ENCODE assay signal across 1 cellular context in the genomic region with DNA sequence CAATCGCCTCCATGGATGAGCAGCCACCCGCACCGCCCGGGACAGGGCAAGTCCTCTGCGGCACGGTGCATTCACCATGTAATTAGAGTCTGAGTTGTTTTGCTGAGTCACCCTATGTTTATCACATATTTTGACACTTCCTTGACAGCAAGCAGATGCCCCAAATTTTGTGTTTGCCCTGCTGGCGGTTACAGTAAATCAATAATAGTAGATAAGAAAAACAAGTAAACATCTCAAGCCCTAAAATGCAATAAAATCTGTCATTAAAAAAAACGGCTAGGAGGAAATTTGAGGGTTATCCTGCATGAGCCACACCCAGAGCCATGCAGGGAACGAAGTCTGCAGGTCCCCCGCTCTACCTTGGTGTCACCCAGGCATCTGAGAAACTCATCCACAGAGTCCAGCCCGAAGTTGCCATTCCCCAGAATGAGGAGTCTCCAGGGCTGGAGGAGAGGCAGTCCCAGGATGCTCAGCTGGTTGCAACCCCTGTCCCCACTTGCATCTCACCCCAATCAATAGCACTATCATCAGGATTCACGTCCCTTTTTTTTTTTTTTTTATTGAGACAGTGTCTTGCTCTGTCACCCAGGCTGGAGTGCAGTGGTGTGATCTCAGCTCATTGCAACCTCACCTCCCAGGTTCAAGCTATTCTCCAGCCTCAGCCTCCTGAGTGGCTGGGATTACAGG.
TF ChIP-seq lines count a peak whose summit lies in the region.

No MANE protein-coding gene starts in this region.

TF ChIP-seq in K562, 482 proteins besides CTCF, POLR2A, EP300 and RAD21 (continued from another document):
- TF ChIP-seq, protein P1, sequence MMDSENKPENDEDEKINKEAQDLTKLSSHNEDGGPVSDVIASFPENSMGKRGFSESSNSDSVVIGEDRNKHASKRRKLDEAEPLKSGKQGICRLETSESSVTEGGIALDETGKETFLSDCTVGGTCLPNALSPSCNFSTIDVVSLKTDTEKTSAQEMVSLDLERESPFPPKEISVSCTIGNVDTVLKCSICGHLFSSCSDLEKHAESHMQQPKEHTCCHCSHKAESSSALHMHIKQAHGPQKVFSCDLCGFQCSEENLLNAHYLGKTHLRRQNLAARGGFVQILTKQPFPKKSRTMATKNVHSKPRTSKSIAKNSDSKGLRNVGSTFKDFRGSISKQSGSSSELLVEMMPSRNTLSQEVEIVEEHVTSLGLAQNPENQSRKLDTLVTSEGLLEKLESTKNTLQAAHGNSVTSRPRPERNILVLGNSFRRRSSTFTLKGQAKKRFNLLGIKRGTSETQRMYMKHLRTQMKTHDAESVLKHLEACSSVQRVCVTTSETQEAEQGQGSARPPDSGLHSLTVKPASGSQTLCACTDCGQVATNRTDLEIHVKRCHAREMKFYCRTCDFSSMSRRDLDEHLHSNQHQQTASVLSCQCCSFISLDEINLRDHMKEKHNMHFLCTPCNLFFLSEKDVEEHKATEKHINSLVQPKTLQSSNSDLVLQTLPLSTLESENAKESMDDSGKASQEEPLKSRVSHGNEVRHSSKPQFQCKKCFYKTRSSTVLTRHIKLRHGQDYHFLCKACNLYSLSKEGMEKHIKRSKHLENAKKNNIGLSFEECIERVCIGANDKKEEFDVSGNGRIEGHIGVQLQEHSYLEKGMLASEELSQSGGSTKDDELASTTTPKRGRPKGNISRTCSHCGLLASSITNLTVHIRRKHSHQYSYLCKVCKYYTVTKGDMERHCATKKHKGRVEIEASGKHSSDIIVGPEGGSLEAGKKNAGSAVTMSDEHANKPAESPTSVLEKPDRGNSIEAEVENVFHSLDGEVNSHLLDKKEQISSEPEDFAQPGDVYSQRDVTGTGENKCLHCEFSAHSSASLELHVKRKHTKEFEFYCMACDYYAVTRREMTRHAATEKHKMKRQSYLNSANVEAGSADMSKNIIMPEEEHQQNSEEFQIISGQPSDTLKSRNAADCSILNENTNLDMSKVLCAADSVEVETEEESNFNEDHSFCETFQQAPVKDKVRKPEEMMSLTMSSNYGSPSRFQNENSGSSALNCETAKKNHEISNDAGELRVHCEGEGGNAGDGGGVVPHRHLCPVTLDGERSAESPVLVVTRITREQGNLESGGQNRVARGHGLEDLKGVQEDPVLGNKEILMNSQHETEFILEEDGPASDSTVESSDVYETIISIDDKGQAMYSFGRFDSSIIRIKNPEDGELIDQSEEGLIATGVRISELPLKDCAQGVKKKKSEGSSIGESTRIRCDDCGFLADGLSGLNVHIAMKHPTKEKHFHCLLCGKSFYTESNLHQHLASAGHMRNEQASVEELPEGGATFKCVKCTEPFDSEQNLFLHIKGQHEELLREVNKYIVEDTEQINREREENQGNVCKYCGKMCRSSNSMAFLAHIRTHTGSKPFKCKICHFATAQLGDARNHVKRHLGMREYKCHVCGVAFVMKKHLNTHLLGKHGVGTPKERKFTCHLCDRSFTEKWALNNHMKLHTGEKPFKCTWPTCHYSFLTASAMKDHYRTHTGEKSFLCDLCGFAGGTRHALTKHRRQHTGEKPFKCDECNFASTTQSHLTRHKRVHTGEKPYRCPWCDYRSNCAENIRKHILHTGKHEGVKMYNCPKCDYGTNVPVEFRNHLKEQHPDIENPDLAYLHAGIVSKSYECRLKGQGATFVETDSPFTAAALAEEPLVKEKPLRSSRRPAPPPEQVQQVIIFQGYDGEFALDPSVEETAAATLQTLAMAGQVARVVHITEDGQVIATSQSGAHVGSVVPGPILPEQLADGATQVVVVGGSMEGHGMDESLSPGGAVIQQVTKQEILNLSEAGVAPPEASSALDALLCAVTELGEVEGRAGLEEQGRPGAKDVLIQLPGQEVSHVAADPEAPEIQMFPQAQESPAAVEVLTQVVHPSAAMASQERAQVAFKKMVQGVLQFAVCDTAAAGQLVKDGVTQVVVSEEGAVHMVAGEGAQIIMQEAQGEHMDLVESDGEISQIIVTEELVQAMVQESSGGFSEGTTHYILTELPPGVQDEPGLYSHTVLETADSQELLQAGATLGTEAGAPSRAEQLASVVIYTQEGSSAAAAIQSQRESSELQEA (IDR thresholded peaks at IDR 0.05; ENCODE audit: low read depth) = no peak
- TF ChIP-seq PCBP1 (IDR thresholded peaks at IDR 0.05; ENCODE audit: low read depth, low read length, poor library complexity, severe bottlenecking) = no peak
- TF ChIP-seq, protein P2, sequence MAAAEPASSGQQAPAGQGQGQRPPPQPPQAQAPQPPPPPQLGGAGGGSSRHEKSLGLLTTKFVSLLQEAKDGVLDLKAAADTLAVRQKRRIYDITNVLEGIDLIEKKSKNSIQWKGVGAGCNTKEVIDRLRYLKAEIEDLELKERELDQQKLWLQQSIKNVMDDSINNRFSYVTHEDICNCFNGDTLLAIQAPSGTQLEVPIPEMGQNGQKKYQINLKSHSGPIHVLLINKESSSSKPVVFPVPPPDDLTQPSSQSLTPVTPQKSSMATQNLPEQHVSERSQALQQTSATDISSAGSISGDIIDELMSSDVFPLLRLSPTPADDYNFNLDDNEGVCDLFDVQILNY (CRISPR knock-in tag; IDR thresholded peaks at IDR 0.05) = no peak
- TF ChIP-seq RHOXF2B (CRISPR knock-in tag; conservative IDR thresholded peaks at IDR 0.05) = no peak
- no peak for TF ChIP-seq SRF (CRISPR knock-in tag; IDR thresholded peaks at IDR 0.05)
- TF ChIP-seq, protein P3, sequence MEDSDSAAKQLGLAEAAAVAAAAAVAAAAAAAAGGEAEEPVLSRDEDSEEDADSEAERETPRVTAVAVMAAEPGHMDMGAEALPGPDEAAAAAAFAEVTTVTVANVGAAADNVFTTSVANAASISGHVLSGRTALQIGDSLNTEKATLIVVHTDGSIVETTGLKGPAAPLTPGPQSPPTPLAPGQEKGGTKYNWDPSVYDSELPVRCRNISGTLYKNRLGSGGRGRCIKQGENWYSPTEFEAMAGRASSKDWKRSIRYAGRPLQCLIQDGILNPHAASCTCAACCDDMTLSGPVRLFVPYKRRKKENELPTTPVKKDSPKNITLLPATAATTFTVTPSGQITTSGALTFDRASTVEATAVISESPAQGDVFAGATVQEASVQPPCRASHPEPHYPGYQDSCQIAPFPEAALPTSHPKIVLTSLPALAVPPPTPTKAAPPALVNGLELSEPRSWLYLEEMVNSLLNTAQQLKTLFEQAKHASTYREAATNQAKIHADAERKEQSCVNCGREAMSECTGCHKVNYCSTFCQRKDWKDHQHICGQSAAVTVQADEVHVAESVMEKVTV (CRISPR knock-in tag; IDR thresholded peaks at IDR 0.05) = no peak
- TF ChIP-seq ZNF717 (CRISPR knock-in tag; IDR thresholded peaks at IDR 0.05) = no peak
- TF ChIP-seq LEF1 (IDR thresholded peaks at IDR 0.05) = 0 out of 2 replicates have a peak, but pooled peaks have one; percentile 67
- TF ChIP-seq RBM25 (IDR thresholded peaks at IDR 0.05; ENCODE audit: low read depth, low read length, severe bottlenecking) = no peak
- no peak for TF ChIP-seq ZFP30 (CRISPR knock-in tag; IDR thresholded peaks at IDR 0.05; ENCODE audit: borderline replicate concordance)
- no peak for TF ChIP-seq ZNF41 (CRISPR knock-in tag; conservative IDR thresholded peaks at IDR 0.05)
- TF ChIP-seq SOX6 (IDR thresholded peaks at IDR 0.05) = peak; percentile 75
- TF ChIP-seq NR1H2 (CRISPR knock-in tag; IDR thresholded peaks at IDR 0.05) = no peak
- no peak for TF ChIP-seq PPARD (CRISPR knock-in tag; IDR thresholded peaks at IDR 0.05)
- TF ChIP-seq DMBX1 (CRISPR knock-in tag; IDR thresholded peaks at IDR 0.05; ENCODE audit: borderline replicate concordance) = no peak
- no peak for TF ChIP-seq SMAD2 (IDR thresholded peaks at IDR 0.05; ENCODE audit: low read depth, low read length)
- TF ChIP-seq, protein P4, sequence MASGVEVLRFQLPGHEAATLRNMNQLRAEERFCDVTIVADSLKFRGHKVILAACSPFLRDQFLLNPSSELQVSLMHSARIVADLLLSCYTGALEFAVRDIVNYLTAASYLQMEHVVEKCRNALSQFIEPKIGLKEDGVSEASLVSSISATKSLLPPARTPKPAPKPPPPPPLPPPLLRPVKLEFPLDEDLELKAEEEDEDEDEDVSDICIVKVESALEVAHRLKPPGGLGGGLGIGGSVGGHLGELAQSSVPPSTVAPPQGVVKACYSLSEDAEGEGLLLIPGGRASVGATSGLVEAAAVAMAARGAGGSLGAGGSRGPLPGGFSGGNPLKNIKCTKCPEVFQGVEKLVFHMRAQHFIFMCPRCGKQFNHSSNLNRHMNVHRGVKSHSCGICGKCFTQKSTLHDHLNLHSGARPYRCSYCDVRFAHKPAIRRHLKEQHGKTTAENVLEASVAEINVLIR (CRISPR knock-in tag; IDR thresholded peaks at IDR 0.05) = no peak
- no peak for TF ChIP-seq ETS2 (tag; IDR thresholded peaks at IDR 0.05; ENCODE audit: borderline replicate concordance, poor library complexity, severe bottlenecking)
- no peak for TF ChIP-seq DNMT1 (IDR thresholded peaks at IDR 0.05)
- TF ChIP-seq SMARCE1 (IDR thresholded peaks at IDR 0.05) = peak; percentile 93
- TF ChIP-seq, protein P5, sequence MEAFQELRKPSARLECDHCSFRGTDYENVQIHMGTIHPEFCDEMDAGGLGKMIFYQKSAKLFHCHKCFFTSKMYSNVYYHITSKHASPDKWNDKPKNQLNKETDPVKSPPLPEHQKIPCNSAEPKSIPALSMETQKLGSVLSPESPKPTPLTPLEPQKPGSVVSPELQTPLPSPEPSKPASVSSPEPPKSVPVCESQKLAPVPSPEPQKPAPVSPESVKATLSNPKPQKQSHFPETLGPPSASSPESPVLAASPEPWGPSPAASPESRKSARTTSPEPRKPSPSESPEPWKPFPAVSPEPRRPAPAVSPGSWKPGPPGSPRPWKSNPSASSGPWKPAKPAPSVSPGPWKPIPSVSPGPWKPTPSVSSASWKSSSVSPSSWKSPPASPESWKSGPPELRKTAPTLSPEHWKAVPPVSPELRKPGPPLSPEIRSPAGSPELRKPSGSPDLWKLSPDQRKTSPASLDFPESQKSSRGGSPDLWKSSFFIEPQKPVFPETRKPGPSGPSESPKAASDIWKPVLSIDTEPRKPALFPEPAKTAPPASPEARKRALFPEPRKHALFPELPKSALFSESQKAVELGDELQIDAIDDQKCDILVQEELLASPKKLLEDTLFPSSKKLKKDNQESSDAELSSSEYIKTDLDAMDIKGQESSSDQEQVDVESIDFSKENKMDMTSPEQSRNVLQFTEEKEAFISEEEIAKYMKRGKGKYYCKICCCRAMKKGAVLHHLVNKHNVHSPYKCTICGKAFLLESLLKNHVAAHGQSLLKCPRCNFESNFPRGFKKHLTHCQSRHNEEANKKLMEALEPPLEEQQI (IDR thresholded peaks at IDR 0.05) = no peak
- peak; percentile 55; the same call in 1 of the 2 replicates for TF ChIP-seq CBFA2T2 (conservative IDR thresholded peaks at IDR 0.05)
